Comparison of ENCODE assay signal across 8 cellular contexts in genomic region chr5:53779541-53779981, GRCh38.
A peak's percentile ranks its signal among the peaks of the same experiment; 100 is the strongest.
DNase-seq lines count a peak whose midpoint lies in the region; ATAC-seq and TF ChIP-seq lines count a peak whose summit lies in the region.
"Had no signal": no experiment of that assay in that cellular context is flagged by ENCODE, and none has a peak within 500 bp of the region (broad histone marks: within the 10 kb centered on the region; RNA-seq: fewer than 3 reads in every experiment).

No MANE protein-coding gene starts in this region.

- ATAC-seq in GM19025 (IDR thresholded peaks at IDR 0.05; ENCODE audit: low read depth, unreplicated experiment) (peak; percentile 48), HG02938 (IDR thresholded peaks at IDR 0.05; ENCODE audit: unreplicated experiment) (peak; percentile 49), left lung (no peak)

- no peaks in the 10 kb centered on the region for H3K36me3 ChIP-seq in left lung

- no peaks in the 10 kb centered on the region for H3K9me3 ChIP-seq in left lung

- DNase-seq in activated T-helper 1 cell treated with anti-CD3 and anti-CD28 coated beads, Interleukin-12 subunit alpha, Interleukin-12 subunit beta, Interleukin-2, Interleukin-4 antibody, amounts not matched to agents 30 ng/mL and 10 ng/mL and 1 ng/mL, durations not matched to agents 14 hours and 24 hours and 36 hours (ENCODE audit: low spot score), result no peak
- DNase-seq in neural crest cell (ENCODE audit: low read depth, low spot score) (no peak), DMS153 treated with DMSO at 0.1 percent for 48 hours (lab: John Stamatoyannopoulos, UW; ENCODE audit: unreplicated experiment) (no peak), NCI-H526 treated with DMSO at 0.1 percent for 48 hours (lab: John Stamatoyannopoulos, UW) (no peak), left lung (no peak)

- H3K9me3 Mint-ChIP-seq in activated T-helper 1 cell treated with anti-CD3 and anti-CD28 coated beads, Interleukin-12 subunit alpha, Interleukin-12 subunit beta, Interleukin-2, Interleukin-4 antibody, amounts not matched to agents 30 ng/mL and 10 ng/mL and 1 ng/mL, durations not matched to agents 14 hours and 24 hours and 36 hours, result peaks cover 3% of the 10 kb centered on the region
- no peaks in the 10 kb centered on the region for H3K9me3 Mint-ChIP-seq in neural crest cell
- H3K9me3 Mint-ChIP-seq: stimulated activated naive CD8-positive, alpha-beta T cell treated with anti-CD3 and anti-CD28 coated beads, Interleukin-15, Interleukin-2, amounts not matched to agents 100 ng/mL and 50 ng/mL, for 24 hours had no signal

- intact Hi-C loops in activated T-helper 1 cell treated with anti-CD3 and anti-CD28 coated beads, Interleukin-12 subunit alpha, Interleukin-12 subunit beta, Interleukin-2, Interleukin-4 antibody, amounts not matched to agents 30 ng/mL and 10 ng/mL and 1 ng/mL, durations not matched to agents 14 hours and 24 hours and 36 hours (cut with micrococcal nuclease), result loop anchor here (5.0 kb wide), 1 partner anchor 297 kb away; the partner anchor contains the start of gene FST
- intact Hi-C loops in left lung (cut with DNase I), result no loop called here

- no peak overlapping the region for H3K4me3 Mint-ChIP-seq in activated T-helper 1 cell treated with anti-CD3 and anti-CD28 coated beads, Interleukin-12 subunit alpha, Interleukin-12 subunit beta, Interleukin-2, Interleukin-4 antibody, amounts not matched to agents 30 ng/mL and 10 ng/mL and 1 ng/mL, durations not matched to agents 14 hours and 24 hours and 36 hours
- no peak overlapping the region for H3K4me3 Mint-ChIP-seq in neural crest cell
- H3K4me3 Mint-ChIP-seq: stimulated activated naive CD8-positive, alpha-beta T cell treated with anti-CD3 and anti-CD28 coated beads, Interleukin-15, Interleukin-2, amounts not matched to agents 100 ng/mL and 50 ng/mL, for 24 hours had no signal

- H3K27me3 Mint-ChIP-seq in activated T-helper 1 cell treated with anti-CD3 and anti-CD28 coated beads, Interleukin-12 subunit alpha, Interleukin-12 subunit beta, Interleukin-2, Interleukin-4 antibody, amounts not matched to agents 30 ng/mL and 10 ng/mL and 1 ng/mL, durations not matched to agents 14 hours and 24 hours and 36 hours (ENCODE audit: insufficient read depth), result peaks cover 2% of the 10 kb centered on the region
- no peaks in the 10 kb centered on the region for H3K27me3 Mint-ChIP-seq in neural crest cell (ENCODE audit: low read depth)

- peaks cover 2% of the 10 kb centered on the region for H3K36me3 Mint-ChIP-seq in activated T-helper 1 cell treated with anti-CD3 and anti-CD28 coated beads, Interleukin-12 subunit alpha, Interleukin-12 subunit beta, Interleukin-2, Interleukin-4 antibody, amounts not matched to agents 30 ng/mL and 10 ng/mL and 1 ng/mL, durations not matched to agents 14 hours and 24 hours and 36 hours (ENCODE audit: low read depth)
- no peaks in the 10 kb centered on the region for H3K36me3 Mint-ChIP-seq in neural crest cell (ENCODE audit: low read depth)

- peaks cover 0 to 7% of the 10 kb centered on the region in 2 donors for H3K4me1 ChIP-seq in left lung

- peak overlapping the region; percentile 37 for H3K27ac Mint-ChIP-seq in activated T-helper 1 cell treated with anti-CD3 and anti-CD28 coated beads, Interleukin-12 subunit alpha, Interleukin-12 subunit beta, Interleukin-2, Interleukin-4 antibody, amounts not matched to agents 30 ng/mL and 10 ng/mL and 1 ng/mL, durations not matched to agents 14 hours and 24 hours and 36 hours
- H3K27ac Mint-ChIP-seq in neural crest cell (ENCODE audit: unreplicated experiment), result peak overlapping the region; percentile 24
- H3K27ac Mint-ChIP-seq: stimulated activated naive CD8-positive, alpha-beta T cell treated with anti-CD3 and anti-CD28 coated beads, Interleukin-15, Interleukin-2, amounts not matched to agents 100 ng/mL and 50 ng/mL, for 24 hours had no signal

- peaks cover 28% of the 10 kb centered on the region for H3K4me1 Mint-ChIP-seq in activated T-helper 1 cell treated with anti-CD3 and anti-CD28 coated beads, Interleukin-12 subunit alpha, Interleukin-12 subunit beta, Interleukin-2, Interleukin-4 antibody, amounts not matched to agents 30 ng/mL and 10 ng/mL and 1 ng/mL, durations not matched to agents 14 hours and 24 hours and 36 hours (ENCODE audit: low read depth)
- H3K4me1 Mint-ChIP-seq in neural crest cell, result peaks cover 15% of the 10 kb centered on the region

- peak overlapping the region in 1 of 2 donors; percentile 33 for H3K27ac ChIP-seq in left lung

- H3K4me3 ChIP-seq in left lung, result no peak overlapping the region

- no peaks in the 10 kb centered on the region for H3K27me3 ChIP-seq in left lung

- TF ChIP-seq CTCF in neural crest cell (conservative IDR thresholded peaks at IDR 0.05) (no peak), left lung (IDR thresholded peaks at IDR 0.05) (no peak)
